Comparison of ENCODE assay signal across 1 cellular context in the genomic region with DNA sequence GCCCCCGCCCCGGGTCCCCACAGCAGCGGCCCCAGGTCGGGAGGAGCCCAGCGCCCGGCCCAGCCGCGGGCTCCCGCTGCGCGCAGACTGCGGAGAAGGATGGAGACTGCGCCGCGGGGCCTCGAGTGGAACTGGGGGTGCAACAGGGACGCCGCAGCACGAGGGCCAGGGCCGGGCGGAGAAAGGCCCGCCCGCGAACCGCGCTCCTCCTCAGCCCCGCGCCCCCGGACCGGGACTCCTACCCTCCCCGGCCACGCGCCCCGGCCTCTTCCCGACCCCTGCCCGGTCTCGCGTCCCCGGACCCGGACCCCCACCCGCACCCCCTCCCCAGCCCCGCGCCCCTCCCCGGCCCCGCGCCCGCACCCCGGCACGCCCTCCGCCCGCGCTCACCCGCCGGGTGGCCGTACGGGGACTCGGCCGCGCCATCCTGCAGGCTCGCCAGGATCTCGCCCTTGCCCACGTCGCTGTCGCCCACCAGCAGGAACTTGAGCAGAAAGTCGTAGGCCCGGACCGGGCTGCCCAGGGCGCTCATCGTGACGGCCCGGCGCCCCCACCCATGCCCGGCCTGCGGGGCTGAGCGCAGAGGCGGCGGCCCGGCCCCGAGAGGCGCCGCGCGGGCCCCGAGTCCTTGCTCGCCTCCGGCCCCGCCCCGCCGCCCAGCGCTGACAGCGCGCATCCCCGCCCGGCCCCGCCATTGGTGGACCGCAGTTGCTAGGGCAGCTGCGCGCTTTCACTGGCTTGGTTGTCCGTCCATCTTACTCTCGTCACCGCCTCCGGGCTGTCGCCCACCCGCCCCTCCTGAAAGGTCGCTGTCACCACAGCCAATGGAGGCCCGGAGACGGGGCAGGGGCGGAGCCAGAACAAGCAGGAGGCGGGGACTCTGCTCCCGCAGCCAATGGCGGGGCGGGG.
TF ChIP-seq lines count a peak whose summit lies in the region.

A gene with protein sequence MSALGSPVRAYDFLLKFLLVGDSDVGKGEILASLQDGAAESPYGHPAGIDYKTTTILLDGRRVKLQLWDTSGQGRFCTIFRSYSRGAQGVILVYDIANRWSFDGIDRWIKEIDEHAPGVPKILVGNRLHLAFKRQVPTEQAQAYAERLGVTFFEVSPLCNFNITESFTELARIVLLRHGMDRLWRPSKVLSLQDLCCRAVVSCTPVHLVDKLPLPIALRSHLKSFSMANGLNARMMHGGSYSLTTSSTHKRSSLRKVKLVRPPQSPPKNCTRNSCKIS (minus strand): TSS at position 634 of the 909 bp plus-strand sequence. CDS start 102 bp downstream, at position 532.

TF ChIP-seq in K562, 482 proteins besides CTCF, POLR2A, EP300 and RAD21 (continued from another document):
- TF ChIP-seq, protein P1, sequence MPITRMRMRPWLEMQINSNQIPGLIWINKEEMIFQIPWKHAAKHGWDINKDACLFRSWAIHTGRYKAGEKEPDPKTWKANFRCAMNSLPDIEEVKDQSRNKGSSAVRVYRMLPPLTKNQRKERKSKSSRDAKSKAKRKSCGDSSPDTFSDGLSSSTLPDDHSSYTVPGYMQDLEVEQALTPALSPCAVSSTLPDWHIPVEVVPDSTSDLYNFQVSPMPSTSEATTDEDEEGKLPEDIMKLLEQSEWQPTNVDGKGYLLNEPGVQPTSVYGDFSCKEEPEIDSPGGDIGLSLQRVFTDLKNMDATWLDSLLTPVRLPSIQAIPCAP (CRISPR knock-in tag; IDR thresholded peaks at IDR 0.05; ENCODE audit: borderline replicate concordance), result no peak
- TF ChIP-seq MAZ (CRISPR knock-in tag; conservative IDR thresholded peaks at IDR 0.05 in 1 of 2, IDR thresholded peaks at IDR 0.05 in 1 of 2) (peak; percentile 44 to 67; a peak in 2 of 4 replicates), HDGF (IDR thresholded peaks at IDR 0.05) (no peak), RNF2 (IDR thresholded peaks at IDR 0.05) (no peak)
